In genomic region chr3:46412786-46413298, GRCh38 we compare ENCODE assay signal across 21 cellular contexts. TPM values are rescaled to one million over a fixed set of nuclear protein-coding genes. Genes with fewer than 3 reads are reported as not detected.
A peak's percentile ranks its signal among the peaks of the same experiment; 100 is the strongest.
DNase-seq lines count a peak whose midpoint lies in the region; ATAC-seq and TF ChIP-seq lines count a peak whose summit lies in the region.
"Had no signal": no experiment of that assay in that cellular context is flagged by ENCODE, and none has a peak within 500 bp of the region (broad histone marks: within the 10 kb centered on the region; RNA-seq: fewer than 3 reads in every experiment).

No MANE protein-coding gene starts in this region.

- H3K4me3 ChIP-seq in GM23338 (no peak overlapping the region), neural cell (ENCODE audit: low read length) (no peak overlapping the region), prostate gland (no peak overlapping the region)
- H3K4me3 ChIP-seq: MG63, SJSA1 had no signal

- H3K9ac ChIP-seq in neural cell (ENCODE audit: low read length), result no peak overlapping the region

- no peak for ATAC-seq in GM23338

- no peaks in the 10 kb centered on the region for H3K79me2 ChIP-seq in GM23338 (replicated peaks; ENCODE audit: insufficient read depth)
- no peaks in the 10 kb centered on the region for H3K79me2 ChIP-seq in neural cell (replicated peaks; ENCODE audit: insufficient read depth, low read length)

- no peaks in the 10 kb centered on the region for H3K27me3 Mint-ChIP-seq in GM23338 (ENCODE audit: insufficient read depth, low read depth, poor library complexity)

- intact Hi-C loops in prostate gland (cut with DNase I), result no loop called here

- H3K9me3 ChIP-seq in neural cell (ENCODE audit: low read length) (no peaks in the 10 kb centered on the region), prostate gland (no peaks in the 10 kb centered on the region)
- H3K9me3 ChIP-seq: MG63, SJSA1 had no signal

- H3K9me3 Mint-ChIP-seq in GM23338, result no peaks in the 10 kb centered on the region

- 66% methylated on average over 3 of the region's 3 CpGs for WGBS in prostate gland

- H3K36me3 ChIP-seq in GM23338 (ENCODE audit: insufficient read depth) (no peaks in the 10 kb centered on the region), neural cell (ENCODE audit: insufficient read depth, low read length) (no peaks in the 10 kb centered on the region), prostate gland (no peaks in the 10 kb centered on the region)
- H3K36me3 ChIP-seq: MG63, SJSA1 had no signal

- H3K27ac ChIP-seq in GM23338 (ENCODE audit: low read depth) (no peak overlapping the region), neural cell (ENCODE audit: low read length) (peak overlapping the region; percentile 4), prostate gland (no peak overlapping the region)
- H3K27ac ChIP-seq: 22Rv1, SJSA1 had no signal

- no peaks in the 10 kb centered on the region for H3F3A ChIP-seq in GM23338 (replicated peaks; ENCODE audit: low read depth)
- H3F3A ChIP-seq in neural cell (ENCODE audit: insufficient read depth, low read length, poor library complexity, severe bottlenecking), result no peaks in the 10 kb centered on the region

- TF ChIP-seq RAD21 in neural cell (conservative IDR thresholded peaks at IDR 0.05), result no peak

- TF ChIP-seq CTCF in GM23338 (conservative IDR thresholded peaks at IDR 0.05; ENCODE audit: low read depth in 2 of 2) (no peak), neural cell (IDR thresholded peaks at IDR 0.05; ENCODE audit: poor library complexity, severe bottlenecking) (no peak), prostate gland (IDR thresholded peaks at IDR 0.05) (no peak)

- H3K27me3 ChIP-seq in GM23338 (ENCODE audit: insufficient read depth), result no peaks in the 10 kb centered on the region
- H3K27me3 ChIP-seq in neural cell (ENCODE audit: insufficient read depth, low read depth, low read length), result no peaks in the 10 kb centered on the region
- H3K27me3 ChIP-seq in prostate gland (replicated peaks; ENCODE audit: insufficient read depth), result no peaks in the 10 kb centered on the region
- H3K27me3 ChIP-seq: MG63, SJSA1 had no signal

- no peak overlapping the region for H3K4me3 Mint-ChIP-seq in GM23338

- no peaks in the 10 kb centered on the region for H3K36me3 Mint-ChIP-seq in GM23338 (ENCODE audit: low read depth)

- H2AFZ ChIP-seq in GM23338 (peak overlapping the region; percentile 6; the same call in 1 of the 2 replicates), neural cell (ENCODE audit: low read depth, low read length) (no peak overlapping the region)

- H4K20me1 ChIP-seq in GM23338 (replicated peaks; ENCODE audit: insufficient read depth) (no peaks in the 10 kb centered on the region), neural cell (ENCODE audit: insufficient read depth) (no peaks in the 10 kb centered on the region)

- H3K4me2 ChIP-seq in GM23338 (no peak overlapping the region), neural cell (ENCODE audit: low read length) (no peak overlapping the region)

- DNase-seq in DMS53 (lab: John Stamatoyannopoulos, UW) (peak; percentile 2), DMS53 treated with DMSO at 0.1 percent for 48 hours (lab: John Stamatoyannopoulos, UW; ENCODE audit: unreplicated experiment) (no peak), GM23338 (ENCODE audit: low spot score) (no peak), dermis blood vessel endothelial cell (peak; percentile 51), NCI-H146 treated with DMSO at 0.1 percent for 48 hours (lab: John Stamatoyannopoulos, UW; ENCODE audit: unreplicated experiment) (no peak), prostate gland (ENCODE audit: low spot score) (no peak), activated T-cell treated with anti-CD3 and anti-CD28 coated beads for 4 hours (no peak)
- DNase-seq: AML-193, DMS 273 treated with DMSO at 0.1 percent for 48 hours, GDM1, HCEC 1CT, Kasumi-1, MG63, NCI-H1092 treated with DMSO at 0.1 percent for 48 hours, NCI-H146, NCI-H510A, NCI-H748 treated with DMSO at 0.1 percent for 48 hours had no signal

- H3K4me1 Mint-ChIP-seq in GM23338, result peaks cover 8% of the 10 kb centered on the region; the same call in 2 of the 3 replicates

- H3K27ac Mint-ChIP-seq in GM23338, result no peak overlapping the region

- H3K9me2 ChIP-seq in GM23338 (ENCODE audit: insufficient read depth) (no peaks in the 10 kb centered on the region), neural cell (ENCODE audit: insufficient read depth, low read length) (no peaks in the 10 kb centered on the region)

- peak; percentile 34 for TF ChIP-seq EP300 in neural cell (conservative IDR thresholded peaks at IDR 0.05; ENCODE audit: poor library complexity, severe bottlenecking)

- H3K4me1 ChIP-seq in GM23338 (ENCODE audit: insufficient read depth) (no peaks in the 10 kb centered on the region), prostate gland (replicated peaks) (no peaks in the 10 kb centered on the region)

- TF ChIP-seq POLR2A in prostate gland (IDR thresholded peaks at IDR 0.05), result no peak

TF ChIP-seq in GM23338, 12 proteins besides CTCF, POLR2A, EP300 and RAD21:
- TF ChIP-seq ZNF331 (CRISPR knock-in tag; IDR thresholded peaks at IDR 0.05; ENCODE audit: low read depth) (no peak), CREB1 (CRISPR knock-in tag; IDR thresholded peaks at IDR 0.05; ENCODE audit: low read depth) (no peak), NANOG (IDR thresholded peaks at IDR 0.05; ENCODE audit: borderline replicate concordance) (no peak)
TF ChIP-seq in GM23338: peak in this region for 0.

TF ChIP-seq in neural cell, 6 proteins besides CTCF, POLR2A, EP300 and RAD21:
- TF ChIP-seq MXI1 (conservative IDR thresholded peaks at IDR 0.05; ENCODE audit: poor library complexity, severe bottlenecking) (no peak), POLR2AphosphoS5 (IDR thresholded peaks at IDR 0.05) (no peak), SMC3 (conservative IDR thresholded peaks at IDR 0.05; ENCODE audit: poor library complexity) (no peak), TAF1 (IDR thresholded peaks at IDR 0.05; ENCODE audit: low read depth) (no peak), EZH2 (IDR thresholded peaks at IDR 0.05; ENCODE audit: borderline replicate concordance, insufficient read depth, low read length, poor library complexity, severe bottlenecking) (no peak)
- TF ChIP-seq, protein P1, sequence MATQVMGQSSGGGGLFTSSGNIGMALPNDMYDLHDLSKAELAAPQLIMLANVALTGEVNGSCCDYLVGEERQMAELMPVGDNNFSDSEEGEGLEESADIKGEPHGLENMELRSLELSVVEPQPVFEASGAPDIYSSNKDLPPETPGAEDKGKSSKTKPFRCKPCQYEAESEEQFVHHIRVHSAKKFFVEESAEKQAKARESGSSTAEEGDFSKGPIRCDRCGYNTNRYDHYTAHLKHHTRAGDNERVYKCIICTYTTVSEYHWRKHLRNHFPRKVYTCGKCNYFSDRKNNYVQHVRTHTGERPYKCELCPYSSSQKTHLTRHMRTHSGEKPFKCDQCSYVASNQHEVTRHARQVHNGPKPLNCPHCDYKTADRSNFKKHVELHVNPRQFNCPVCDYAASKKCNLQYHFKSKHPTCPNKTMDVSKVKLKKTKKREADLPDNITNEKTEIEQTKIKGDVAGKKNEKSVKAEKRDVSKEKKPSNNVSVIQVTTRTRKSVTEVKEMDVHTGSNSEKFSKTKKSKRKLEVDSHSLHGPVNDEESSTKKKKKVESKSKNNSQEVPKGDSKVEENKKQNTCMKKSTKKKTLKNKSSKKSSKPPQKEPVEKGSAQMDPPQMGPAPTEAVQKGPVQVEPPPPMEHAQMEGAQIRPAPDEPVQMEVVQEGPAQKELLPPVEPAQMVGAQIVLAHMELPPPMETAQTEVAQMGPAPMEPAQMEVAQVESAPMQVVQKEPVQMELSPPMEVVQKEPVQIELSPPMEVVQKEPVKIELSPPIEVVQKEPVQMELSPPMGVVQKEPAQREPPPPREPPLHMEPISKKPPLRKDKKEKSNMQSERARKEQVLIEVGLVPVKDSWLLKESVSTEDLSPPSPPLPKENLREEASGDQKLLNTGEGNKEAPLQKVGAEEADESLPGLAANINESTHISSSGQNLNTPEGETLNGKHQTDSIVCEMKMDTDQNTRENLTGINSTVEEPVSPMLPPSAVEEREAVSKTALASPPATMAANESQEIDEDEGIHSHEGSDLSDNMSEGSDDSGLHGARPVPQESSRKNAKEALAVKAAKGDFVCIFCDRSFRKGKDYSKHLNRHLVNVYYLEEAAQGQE (IDR thresholded peaks at IDR 0.05; ENCODE audit: borderline replicate concordance), result no peak

RNA-seq across cellular contexts. Expression of gene CCRL2, which starts 5.8 kb away (rescaled TPM):
- total RNA-seq in GM23338 (2014; rRNA removed; shearing (Covaris generic)), result not detected in 2 replicates
- polyA plus RNA-seq in GM23338 (2016; fragmentation: Nextera tagmentation; extraction: Ambion mirVana) (not detected in 2 replicates), neural cell (not detected in 2 replicates)
- total RNA-seq in dermis blood vessel endothelial cell (5.1 and 5.7 TPM in 2 replicates), prostate gland (under 1 TPM; 0.09 to 0.45 TPM)
- polyA minus RNA-seq in neural cell, result not detected in 2 replicates

RNA-seq across cellular contexts. Expression of gene CCR5, which starts 42.1 kb away (rescaled TPM):
- not detected in 2 replicates for total RNA-seq in GM23338 (2014; rRNA removed; shearing (Covaris generic))
- polyA plus RNA-seq in GM23338 (2016; fragmentation: Nextera tagmentation; extraction: Ambion mirVana), result not detected in 2 replicates
- total RNA-seq in dermis blood vessel endothelial cell, result not detected in 2 replicates
- polyA plus RNA-seq in neural cell, result not detected in 2 replicates
- not detected in 2 replicates for polyA minus RNA-seq in neural cell
- under 1 TPM; 0.55 to 0.68 TPM for total RNA-seq in prostate gland
- total RNA-seq: Daoy, SJSA1 had no signal

RNA-seq across cellular contexts. Expression of gene LTF, which starts 51.9 kb away (rescaled TPM):
- total RNA-seq in GM23338 (2014; rRNA removed; shearing (Covaris generic)), result 1.3 and 3.5 TPM in 2 replicates
- polyA plus RNA-seq in GM23338 (2016; fragmentation: Nextera tagmentation; extraction: Ambion mirVana) (0.73 and 0.89 TPM in 2 replicates), neural cell (not detected in 2 replicates)
- total RNA-seq in dermis blood vessel endothelial cell (0.51 and 0.93 TPM in 2 replicates), prostate gland (100 to 1,000 TPM in 1 of 2 donors, 10 to 100 TPM in 1; 22.6 to 130 TPM)
- polyA minus RNA-seq in neural cell, result not detected in 2 replicates
- total RNA-seq: Daoy had no signal

RNA-seq across cellular contexts. Expression of gene CCR2, which starts 58.9 kb away (rescaled TPM):
- not detected in 2 replicates for total RNA-seq in GM23338 (2014; rRNA removed; shearing (Covaris generic))
- polyA plus RNA-seq in GM23338 (2016; fragmentation: Nextera tagmentation; extraction: Ambion mirVana), result not detected in 2 replicates
- not detected in 2 replicates for total RNA-seq in dermis blood vessel endothelial cell
- polyA plus RNA-seq in neural cell, result not detected in 2 replicates
- not detected in 2 replicates for polyA minus RNA-seq in neural cell
- total RNA-seq in prostate gland, result 1 to 10 TPM; 1.0 to 6.5 TPM
- total RNA-seq: Daoy, SJSA1 had no signal

Comparison
In these comparisons a context has a peak if more than half of its experiments do, and no peak if none do; other contexts are left out.
1. DNase-seq: peak in DMS53 (single experiment) and dermis blood vessel endothelial cell (single experiment); none in DMS53 treated with DMSO at 0.1 percent for 48 hours (single experiment), GM23338 (single experiment), NCI-H146 treated with DMSO at 0.1 percent for 48 hours (single experiment), prostate gland (single experiment) and activated T-cell treated with anti-CD3 and anti-CD28 coated beads for 4 hours (single experiment).